10 cellular contexts compared by ENCODE assay signal in genomic region chr11:117300301-117300700, GRCh38. TPM values are rescaled to one million over a fixed set of nuclear protein-coding genes. Genes with fewer than 3 reads are reported as not detected.
A peak's percentile ranks its signal among the peaks of the same experiment; 100 is the strongest.
DNase-seq lines count a peak whose midpoint lies in the region; ATAC-seq and TF ChIP-seq lines count a peak whose summit lies in the region.
"Had no signal": no experiment of that assay in that cellular context is flagged by ENCODE, and none has a peak within 500 bp of the region (broad histone marks: within the 10 kb centered on the region; RNA-seq: fewer than 3 reads in every experiment).

No MANE protein-coding gene starts in this region.

- dilution Hi-C loops in mammary epithelial cell (cut with HindIII; ENCODE audit: low sequenced_read_pairs), result no loop called here

- CTCF ChIA-PET in mammary epithelial cell (lab: Charles Lee; ENCODE audit: low non-redundant PET), result no interaction called here

- BruUV-seq in mammary epithelial cell (replicated peaks; lab: Mats Ljungman, UMichigan), result no TSS peak

- ATAC-seq in aorta (ENCODE audit: low FRiP score), result peak; percentile 56
- no peak for ATAC-seq in HG02852 (IDR thresholded peaks at IDR 0.05; ENCODE audit: unreplicated experiment)
- ATAC-seq in HG03457 (IDR thresholded peaks at IDR 0.05; ENCODE audit: unreplicated experiment), result no peak

- TF ChIP-seq POLR2A in breast epithelium (IDR thresholded peaks at IDR 0.05), result no peak

- DNase-seq in breast epithelium (ENCODE audit: low spot score in 2 of 2) (peak in 1 of 2 donors; percentile 50), mammary epithelial cell (no peak), fibroblast of villous mesenchyme (ENCODE audit: low read depth) (peak; percentile 61), mucosa of gallbladder (ENCODE audit: low spot score) (peak; percentile 26), aorta (peak; percentile 64 to 77)
- no peak for DNase-seq in stimulated activated CD4-positive, alpha-beta T cell treated with anti-CD3 and anti-CD28 coated beads, Interleukin-12 subunit alpha, Interleukin-12 subunit beta, amount 100 ng/mL, for 4 hours
- DNase-seq: MM.1S had no signal

- H4K20me1 ChIP-seq in mammary epithelial cell (ENCODE audit: insufficient read depth, low read length), result no peaks in the 10 kb centered on the region

- 25% methylated on average over 10 of the region's 18 CpGs for WGBS in mammary epithelial cell (ENCODE audit: low coverage, missing lambda C conversion rate)
- WGBS in aorta, 2 donors, result 8 to 14% methylated on average over 17 to 18 of the region's 18 CpGs

- H3K9me3 ChIP-seq in breast epithelium (no peaks in the 10 kb centered on the region), mammary epithelial cell (replicated peaks; ENCODE audit: insufficient read depth, low read length) (no peaks in the 10 kb centered on the region), aorta (ENCODE audit: control insufficient read depth, low read length) (no peaks in the 10 kb centered on the region)

- H3K4me3 ChIP-seq in breast epithelium (peak overlapping the region in 2 of 3 donors; percentile 26 to 54), mammary epithelial cell (replicated peaks in 1 of 3; ENCODE audit: insufficient read depth in 1 of 3, low read depth in 2 of 3, low read length in 3 of 3) (no peak overlapping the region), fibroblast of villous mesenchyme (ENCODE audit: low read depth, low read length) (no peak overlapping the region), aorta (ENCODE audit: low read length in 2 of 2) (no peak overlapping the region)
- H3K4me3 ChIP-seq: SK-N-MC had no signal

- H3K4me1 ChIP-seq in breast epithelium, result peaks cover 0 to 8% of the 10 kb centered on the region in 2 donors
- H3K4me1 ChIP-seq in mammary epithelial cell (ENCODE audit: insufficient read depth, low read length), result no peaks in the 10 kb centered on the region
- no peaks in the 10 kb centered on the region for H3K4me1 ChIP-seq in aorta (ENCODE audit: control insufficient read depth in 1 of 2, insufficient read depth in 2 of 2, low read length in 2 of 2)

- H3K27ac ChIP-seq in breast epithelium (peak overlapping the region in 1 of 2 donors; percentile 34), mammary epithelial cell (ENCODE audit: insufficient read depth, low read depth, low read length) (no peak overlapping the region), aorta (ENCODE audit: low read depth in 1 of 2, low read length in 2 of 2) (no peak overlapping the region)
- H3K27ac ChIP-seq: SK-N-MC had no signal

- H3K79me2 ChIP-seq in mammary epithelial cell (ENCODE audit: insufficient read depth, low read length), result no peaks in the 10 kb centered on the region

- H3K27me3 ChIP-seq in breast epithelium (no peaks in the 10 kb centered on the region), mammary epithelial cell (ENCODE audit: insufficient read depth, low read length) (no peaks in the 10 kb centered on the region), aorta (ENCODE audit: control insufficient read depth in 1 of 2, insufficient read depth in 2 of 2, low read length in 1 of 2) (no peaks in the 10 kb centered on the region)

- TF ChIP-seq CTCF in breast epithelium (IDR thresholded peaks at IDR 0.05) (no peak), mammary epithelial cell (conservative IDR thresholded peaks at IDR 0.05 in 1 of 2, IDR thresholded peaks at IDR 0.05 in 1 of 2; ENCODE audit: extremely low read depth in 1 of 2, insufficient read depth in 1 of 2, low read depth in 1 of 2, low read length in 2 of 2) (no peak), fibroblast of villous mesenchyme (IDR thresholded peaks at IDR 0.05; ENCODE audit: insufficient read depth, low read depth, low read length) (no peak)

- H3K9ac ChIP-seq in mammary epithelial cell (ENCODE audit: insufficient read depth, low read length), result no peak overlapping the region

- H3K4me2 ChIP-seq in mammary epithelial cell (ENCODE audit: insufficient read depth, low read depth, low read length), result no peak overlapping the region

- intact Hi-C loops in breast epithelium (cut with DNase I; ENCODE audit: low total_unique reads) (no loop called here), mammary epithelial cell (cut with micrococcal nuclease) (no loop called here), aorta (cut with DNase I) (no loop called here)

- H2AFZ ChIP-seq in mammary epithelial cell (ENCODE audit: low read depth, low read length), result no peak overlapping the region

- in situ Hi-C loops in mammary epithelial cell (cut with MboI; ENCODE audit: low sequenced_read_pairs in 2 of 2), result no loop called here

- H3K36me3 ChIP-seq in breast epithelium, result no peaks in the 10 kb centered on the region
- no peaks in the 10 kb centered on the region for H3K36me3 ChIP-seq in mammary epithelial cell (ENCODE audit: insufficient read depth, low read length)
- no peaks in the 10 kb centered on the region for H3K36me3 ChIP-seq in aorta (ENCODE audit: control insufficient read depth in 1 of 2, insufficient read depth in 2 of 2, low read length in 1 of 2)

RNA-seq across cellular contexts. Expression of gene BACE1-AS, which starts 9.2 kb away (rescaled TPM):
- total RNA-seq in breast epithelium (1 to 10 TPM; 5.9 to 8.9 (median 6.6) TPM), mammary epithelial cell (1 to 10 TPM; 2.8 to 5.9 TPM), fibroblast of villous mesenchyme (2.6 and 3.5 TPM in 2 replicates), mucosa of gallbladder (10.2 TPM), aorta (10 to 100 TPM in 1 of 2 donors, 1 to 10 TPM in 1; 9.8 to 11.5 TPM)
- polyA plus RNA-seq in mammary epithelial cell (2.2 TPM), aorta (1 to 10 TPM; 1.3 to 5.0 TPM)
- polyA minus RNA-seq in mammary epithelial cell, result 3.6 TPM

RNA-seq across cellular contexts. Expression of gene BACE1, which starts 15.8 kb away (rescaled TPM):
- total RNA-seq in breast epithelium (10 to 100 TPM; 17.4 to 26.9 (median 17.9) TPM), mammary epithelial cell (10 to 100 TPM; 18.2 to 20.7 TPM), fibroblast of villous mesenchyme (28.0 and 31.5 TPM in 2 replicates), mucosa of gallbladder (31.7 TPM), aorta (10 to 100 TPM; 29.0 to 36.3 TPM)
- polyA plus RNA-seq in mammary epithelial cell (26.7 TPM), aorta (10 to 100 TPM in 1 of 2 donors, 1 to 10 TPM in 1; 5.5 to 20.7 TPM)
- 30.7 TPM for polyA minus RNA-seq in mammary epithelial cell

RNA-seq across cellular contexts. Expression of gene CEP164, which starts 27.4 kb away (rescaled TPM):
- total RNA-seq in breast epithelium (10 to 100 TPM; 14.9 to 32.6 (median 20.3) TPM), mammary epithelial cell (10 to 100 TPM; 32.3 to 53.9 TPM), fibroblast of villous mesenchyme (30.3 and 33.7 TPM in 2 replicates), mucosa of gallbladder (30.7 TPM), aorta (10 to 100 TPM; 29.3 to 51.2 TPM)
- polyA plus RNA-seq in mammary epithelial cell (19.2 TPM), aorta (10 to 100 TPM in 1 of 2 donors, 1 to 10 TPM in 1; 7.1 to 41.8 TPM)
- 51.7 TPM for polyA minus RNA-seq in mammary epithelial cell

Comparison
In these comparisons a context has a peak if more than half of its experiments do, and no peak if none do; other contexts are left out.
1. H3K4me3 ChIP-seq: peak in breast epithelium (2 of 3); none in mammary epithelial cell (0 of 3), fibroblast of villous mesenchyme (single experiment) and aorta (0 of 2).
2. DNase-seq: peak in fibroblast of villous mesenchyme (single experiment), mucosa of gallbladder (single experiment) and aorta (2 of 2); none in mammary epithelial cell (single experiment) and stimulated activated CD4-positive, alpha-beta T cell treated with anti-CD3 and anti-CD28 coated beads, Interleukin-12 subunit alpha, Interleukin-12 subunit beta, amount 100 ng/mL, for 4 hours (single experiment).